Comparison of ENCODE assay signal across 13 cellular contexts in genomic region chr10:6212266-6212640, GRCh38. TPM values are rescaled to one million over a fixed set of nuclear protein-coding genes. Genes with fewer than 3 reads are reported as not detected.
A peak's percentile ranks its signal among the peaks of the same experiment; 100 is the strongest.
DNase-seq lines count a peak whose midpoint lies in the region; ATAC-seq and TF ChIP-seq lines count a peak whose summit lies in the region.
"Had no signal": no experiment of that assay in that cellular context is flagged by ENCODE, and none has a peak within 500 bp of the region (broad histone marks: within the 10 kb centered on the region; RNA-seq: fewer than 3 reads in every experiment).

No MANE protein-coding gene starts in this region.

- 38 to 60% methylated on average over 3 to 7 of the region's 12 CpGs for WGBS in gastroesophageal sphincter (ENCODE audit: low coverage in 1 of 2), 2 donors

- H3K36me3 ChIP-seq in Loucy (ENCODE audit: insufficient read depth, low read length) (peaks cover 57% of the 10 kb centered on the region; the same call in 1 of the 2 replicates), gastroesophageal sphincter (peaks cover 0 to 40% of the 10 kb centered on the region in 2 donors), thoracic aorta (peaks cover 40% of the 10 kb centered on the region)

- H3K9ac ChIP-seq in Loucy (ENCODE audit: low read depth, low read length, poor library complexity, severe bottlenecking): no peak overlapping the region

- no peak for TF ChIP-seq POLR2A in gastroesophageal sphincter (IDR thresholded peaks at IDR 0.05)

- ATAC-seq in gastroesophageal sphincter: peak; percentile 63
- no peak for ATAC-seq in thoracic aorta (ENCODE audit: insufficient number of reproducible peaks, low FRiP score, low read depth)

- TF ChIP-seq EP300 in gastroesophageal sphincter (IDR thresholded peaks at IDR 0.05): no peak

- H3K9me3 ChIP-seq in Loucy (ENCODE audit: insufficient read depth, low read depth, low read length): no peaks in the 10 kb centered on the region
- H3K9me3 ChIP-seq in gastroesophageal sphincter: no peaks in the 10 kb centered on the region
- no peaks in the 10 kb centered on the region for H3K9me3 ChIP-seq in thoracic aorta
- H3K9me3 ChIP-seq: HAP-1 had no signal

- no peaks in the 10 kb centered on the region for H3F3A ChIP-seq in Loucy (ENCODE audit: low read depth)

- H3K27me3 ChIP-seq in Loucy (ENCODE audit: insufficient read depth, low read length, poor library complexity, severe bottlenecking) (no peaks in the 10 kb centered on the region), gastroesophageal sphincter (no peaks in the 10 kb centered on the region), thoracic aorta (replicated peaks; ENCODE audit: insufficient read depth) (no peaks in the 10 kb centered on the region)

- H3K9me2 ChIP-seq in Loucy (replicated peaks; ENCODE audit: low read depth, low read length): no peaks in the 10 kb centered on the region

- H3K27ac Mint-ChIP-seq in neural crest cell (ENCODE audit: unreplicated experiment): peak overlapping the region; percentile 6
- H3K27ac Mint-ChIP-seq: T-helper 1 cell treated with Interleukin-12 subunit alpha and Interleukin-12 subunit beta and Interleukin-4 antibody, amounts not matched to agents 30 μg/mL and 1 μg/mL, for 36 hours had no signal

- peak overlapping the region; percentile 67 for H3K4me2 ChIP-seq in Loucy (ENCODE audit: low read depth, low read length, poor library complexity, severe bottlenecking)

- peaks cover 86% of the 10 kb centered on the region for H3K79me2 ChIP-seq in Loucy (ENCODE audit: insufficient read depth, low read length)

- H3K9me3 Mint-ChIP-seq in neural crest cell: no peaks in the 10 kb centered on the region
- H3K9me3 Mint-ChIP-seq: T-helper 1 cell treated with Interleukin-12 subunit alpha and Interleukin-12 subunit beta and Interleukin-4 antibody, amounts not matched to agents 30 μg/mL and 1 μg/mL, for 36 hours had no signal

- H3K27ac ChIP-seq in gastroesophageal sphincter (peak overlapping the region in 3 of 4 donors; percentile 64 to 69 (median 67)), thoracic aorta (peak overlapping the region; percentile 72 to 83)

- H4K20me1 ChIP-seq in Loucy (ENCODE audit: insufficient read depth, low read length, poor library complexity, severe bottlenecking): peaks cover 81% of the 10 kb centered on the region

- H3K4me1 ChIP-seq in Loucy (ENCODE audit: insufficient read depth, low read length, poor library complexity, severe bottlenecking) (peaks cover 24% of the 10 kb centered on the region), gastroesophageal sphincter (peaks cover 0 to 44% (median 23%) of the 10 kb centered on the region in 3 donors), thoracic aorta (ENCODE audit: control insufficient read depth in 1 of 2, low read depth in 2 of 2) (peaks cover 23 to 82% of the 10 kb centered on the region in 2 donors)
- H3K4me1 ChIP-seq: HAP-1 had no signal

- no peak overlapping the region for H2AFZ ChIP-seq in Loucy (ENCODE audit: low read length)

- H3K36me3 Mint-ChIP-seq in neural crest cell (ENCODE audit: low read depth): peaks cover 15% of the 10 kb centered on the region

- no peak overlapping the region for H3K4me3 ChIP-seq in Loucy (ENCODE audit: low read length, poor library complexity, severe bottlenecking)
- H3K4me3 ChIP-seq in gastroesophageal sphincter: peak overlapping the region in 1 of 2 donors; percentile 30
- peak overlapping the region; percentile 48 for H3K4me3 ChIP-seq in thoracic aorta
- H3K4me3 ChIP-seq: HAP-1 had no signal

- no peak for DNase-seq in neural crest cell (ENCODE audit: low read depth, low spot score)
- DNase-seq in thoracic aorta (ENCODE audit: low spot score): no peak
- DNase-seq in T1000 (lab: John Stamatoyannopoulos, UW): no peak
- no peak for DNase-seq in retina
- DNase-seq in NCI-H2029 treated with DMSO at 0.1 percent for 48 hours (lab: John Stamatoyannopoulos, UW): no peak
- DNase-seq: activated CD4-positive, CD25-positive, alpha-beta regulatory T cell treated with anti-CD3 and anti-CD28 coated beads, Interleukin-2, amount 50 U/mL, for 72 hours; activated naive CD4-positive, alpha-beta T cell treated with anti-CD3 and anti-CD28 coated beads, Interleukin-2, amount 50 U/mL, for 16 hours; NCI-H1048; NCI-H2171 had no signal

- TF ChIP-seq CTCF in Loucy (conservative IDR thresholded peaks at IDR 0.05; ENCODE audit: low read length) (no peak), gastroesophageal sphincter (IDR thresholded peaks at IDR 0.05) (no peak), neural crest cell (conservative IDR thresholded peaks at IDR 0.05) (no peak), thoracic aorta (IDR thresholded peaks at IDR 0.05) (no peak)

- H3K27me3 Mint-ChIP-seq in neural crest cell (ENCODE audit: low read depth): no peaks in the 10 kb centered on the region

- H3K4me1 Mint-ChIP-seq in neural crest cell: peaks cover 30% of the 10 kb centered on the region

- H3K4me3 Mint-ChIP-seq in neural crest cell: no peak overlapping the region
- H3K4me3 Mint-ChIP-seq: T-helper 1 cell treated with Interleukin-12 subunit alpha and Interleukin-12 subunit beta and Interleukin-4 antibody, amounts not matched to agents 30 μg/mL and 1 μg/mL, for 36 hours had no signal

RNA-seq across cellular contexts. Expression of gene PFKFB3, which starts 9.5 kb away (rescaled TPM):
- total RNA-seq in gastroesophageal sphincter (10 to 100 TPM; 29.6 to 78.3 (median 38.4) TPM), neural crest cell (36.7 and 39.3 TPM in 2 replicates), thoracic aorta (100 to 1,000 TPM; 151 to 311 TPM)
